2 cellular contexts compared by ENCODE assay signal in the genomic region with DNA sequence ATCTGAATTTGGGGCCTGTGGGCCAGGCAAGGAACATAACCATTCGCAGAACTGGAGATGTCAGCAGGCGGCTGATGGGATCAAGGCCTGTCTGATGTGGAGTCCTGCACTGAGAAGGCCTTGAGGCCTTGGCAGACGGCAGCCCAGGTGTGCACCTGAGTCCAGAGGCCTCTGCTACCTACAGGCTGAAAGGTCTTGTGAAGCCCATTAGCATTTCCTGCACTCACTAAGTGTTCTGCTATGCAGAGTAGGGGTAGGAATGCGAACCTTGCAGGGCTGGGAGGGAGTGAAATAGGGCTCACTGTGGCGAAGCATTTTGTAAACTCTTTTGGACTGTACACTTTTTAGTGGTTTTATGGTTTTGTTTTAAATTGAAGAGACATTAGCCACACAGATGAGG.
TF ChIP-seq lines count a peak whose summit lies in the region.

No MANE protein-coding gene starts in this region.

TF ChIP-seq in IMR-90, 13 proteins besides CTCF, POLR2A, EP300 and RAD21:
- TF ChIP-seq NFE2L2 (IDR thresholded peaks at IDR 0.05; ENCODE audit: low read depth, low read length) (no peak), MAZ (IDR thresholded peaks at IDR 0.05; ENCODE audit: borderline replicate concordance, low read depth, low read length) (no peak), CEBPB (IDR thresholded peaks at IDR 0.05; ENCODE audit: low read depth, low read length) (no peak), MAFK (IDR thresholded peaks at IDR 0.05; ENCODE audit: low read depth, low read length) (no peak), BHLHE40 (IDR thresholded peaks at IDR 0.05; ENCODE audit: low read depth, low read length) (no peak), MXI1 (IDR thresholded peaks at IDR 0.05; ENCODE audit: borderline replicate concordance, low read depth, low read length) (no peak), FOS (IDR thresholded peaks at IDR 0.05; ENCODE audit: low read depth, low read length) (no peak), RCOR1 (IDR thresholded peaks at IDR 0.05; ENCODE audit: insufficient replicate concordance, low read length) (no peak), CHD1 (IDR thresholded peaks at IDR 0.05; ENCODE audit: low read depth, low read length) (no peak), SMC3 (IDR thresholded peaks at IDR 0.05; ENCODE audit: low read depth, low read length) (no peak), RFX5 (IDR thresholded peaks at IDR 0.05; ENCODE audit: low read depth, low read length) (no peak)
- TF ChIP-seq, protein P1, sequence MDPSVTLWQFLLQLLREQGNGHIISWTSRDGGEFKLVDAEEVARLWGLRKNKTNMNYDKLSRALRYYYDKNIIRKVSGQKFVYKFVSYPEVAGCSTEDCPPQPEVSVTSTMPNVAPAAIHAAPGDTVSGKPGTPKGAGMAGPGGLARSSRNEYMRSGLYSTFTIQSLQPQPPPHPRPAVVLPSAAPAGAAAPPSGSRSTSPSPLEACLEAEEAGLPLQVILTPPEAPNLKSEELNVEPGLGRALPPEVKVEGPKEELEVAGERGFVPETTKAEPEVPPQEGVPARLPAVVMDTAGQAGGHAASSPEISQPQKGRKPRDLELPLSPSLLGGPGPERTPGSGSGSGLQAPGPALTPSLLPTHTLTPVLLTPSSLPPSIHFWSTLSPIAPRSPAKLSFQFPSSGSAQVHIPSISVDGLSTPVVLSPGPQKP (IDR thresholded peaks at IDR 0.05; ENCODE audit: borderline replicate concordance, low read depth, low read length) = no peak
- TF ChIP-seq, protein P2, sequence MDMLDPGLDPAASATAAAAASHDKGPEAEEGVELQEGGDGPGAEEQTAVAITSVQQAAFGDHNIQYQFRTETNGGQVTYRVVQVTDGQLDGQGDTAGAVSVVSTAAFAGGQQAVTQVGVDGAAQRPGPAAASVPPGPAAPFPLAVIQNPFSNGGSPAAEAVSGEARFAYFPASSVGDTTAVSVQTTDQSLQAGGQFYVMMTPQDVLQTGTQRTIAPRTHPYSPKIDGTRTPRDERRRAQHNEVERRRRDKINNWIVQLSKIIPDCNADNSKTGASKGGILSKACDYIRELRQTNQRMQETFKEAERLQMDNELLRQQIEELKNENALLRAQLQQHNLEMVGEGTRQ (IDR thresholded peaks at IDR 0.05; ENCODE audit: low read depth, low read length) = no peak

TF ChIP-seq in HepG2, 621 proteins besides CTCF, POLR2A, EP300 and RAD21 (continues in another document):
- TF ChIP-seq ZNF562 (CRISPR knock-in tag; IDR thresholded peaks at IDR 0.05; ENCODE audit: borderline replicate concordance) (no peak), HNRNPK (IDR thresholded peaks at IDR 0.05; ENCODE audit: low read depth, low read length, poor library complexity, severe bottlenecking) (no peak), ZSCAN9 (CRISPR knock-in tag; IDR thresholded peaks at IDR 0.05; ENCODE audit: borderline replicate concordance) (no peak), ZNF256 (CRISPR knock-in tag; conservative IDR thresholded peaks at IDR 0.05) (no peak), PTBP1 (IDR thresholded peaks at IDR 0.05; ENCODE audit: low read depth, low read length, poor library complexity, severe bottlenecking) (no peak), NR2F2 (IDR thresholded peaks at IDR 0.05; ENCODE audit: borderline replicate concordance, low read depth) (no peak), ZFY (CRISPR knock-in tag; IDR thresholded peaks at IDR 0.05) (0 out of 2 replicates have a peak, but pooled peaks have one; percentile 13), BRCA1 (CRISPR knock-in tag; IDR thresholded peaks at IDR 0.05) (no peak), ZNF747 (CRISPR knock-in tag; IDR thresholded peaks at IDR 0.05; ENCODE audit: borderline replicate concordance) (no peak), ZFX (CRISPR knock-in tag; IDR thresholded peaks at IDR 0.05; ENCODE audit: low read depth) (0 out of 2 replicates have a peak, but pooled peaks have one; percentile 29), ZFP36 (IDR thresholded peaks at IDR 0.05; ENCODE audit: borderline replicate concordance, low read depth, low read length, partially characterized antibody) (no peak), SP5 (CRISPR knock-in tag; IDR thresholded peaks at IDR 0.05; ENCODE audit: borderline replicate concordance, low read depth) (no peak), MYC (CRISPR knock-in tag; IDR thresholded peaks at IDR 0.05; ENCODE audit: borderline replicate concordance) (no peak), KDM2A (CRISPR knock-in tag; IDR thresholded peaks at IDR 0.05; ENCODE audit: borderline replicate concordance, low read depth) (no peak), ATM (IDR thresholded peaks at IDR 0.05; ENCODE audit: borderline replicate concordance) (no peak), TCF7L2 (IDR thresholded peaks at IDR 0.05; ENCODE audit: low read depth, low read length) (no peak), ZSCAN22 (CRISPR knock-in tag; IDR thresholded peaks at IDR 0.05) (0 out of 2 replicates have a peak, but pooled peaks have one; percentile 32), ZNF549 (CRISPR knock-in tag; IDR thresholded peaks at IDR 0.05) (no peak), ZNF282 (IDR thresholded peaks at IDR 0.05; ENCODE audit: partially characterized antibody) (no peak), NFKB2 (CRISPR knock-in tag; IDR thresholded peaks at IDR 0.05; ENCODE audit: borderline replicate concordance) (peak; percentile 16; the same call in 1 of the 2 replicates), ZNF720 (CRISPR knock-in tag; IDR thresholded peaks at IDR 0.05) (no peak), SATB2 (CRISPR knock-in tag; IDR thresholded peaks at IDR 0.05) (no peak), RBFOX2 (IDR thresholded peaks at IDR 0.05; ENCODE audit: low read depth, low read length) (no peak), RBAK (CRISPR knock-in tag; IDR thresholded peaks at IDR 0.05) (no peak), MLLT10 (CRISPR knock-in tag; IDR thresholded peaks at IDR 0.05) (no peak), ZNF224 (CRISPR knock-in tag; IDR thresholded peaks at IDR 0.05) (no peak), TEAD3 (CRISPR knock-in tag; optimal IDR thresholded peaks at IDR 0.05; ENCODE audit: borderline replicate concordance) (peak; percentile 17)
- TF ChIP-seq, protein P3, sequence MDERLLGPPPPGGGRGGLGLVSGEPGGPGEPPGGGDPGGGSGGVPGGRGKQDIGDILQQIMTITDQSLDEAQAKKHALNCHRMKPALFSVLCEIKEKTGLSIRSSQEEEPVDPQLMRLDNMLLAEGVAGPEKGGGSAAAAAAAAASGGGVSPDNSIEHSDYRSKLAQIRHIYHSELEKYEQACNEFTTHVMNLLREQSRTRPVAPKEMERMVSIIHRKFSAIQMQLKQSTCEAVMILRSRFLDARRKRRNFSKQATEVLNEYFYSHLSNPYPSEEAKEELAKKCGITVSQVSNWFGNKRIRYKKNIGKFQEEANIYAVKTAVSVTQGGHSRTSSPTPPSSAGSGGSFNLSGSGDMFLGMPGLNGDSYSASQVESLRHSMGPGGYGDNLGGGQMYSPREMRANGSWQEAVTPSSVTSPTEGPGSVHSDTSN (CRISPR knock-in tag; IDR thresholded peaks at IDR 0.05) = no peak
- TF ChIP-seq, protein P4, sequence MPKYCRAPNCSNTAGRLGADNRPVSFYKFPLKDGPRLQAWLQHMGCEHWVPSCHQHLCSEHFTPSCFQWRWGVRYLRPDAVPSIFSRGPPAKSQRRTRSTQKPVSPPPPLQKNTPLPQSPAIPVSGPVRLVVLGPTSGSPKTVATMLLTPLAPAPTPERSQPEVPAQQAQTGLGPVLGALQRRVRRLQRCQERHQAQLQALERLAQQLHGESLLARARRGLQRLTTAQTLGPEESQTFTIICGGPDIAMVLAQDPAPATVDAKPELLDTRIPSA (CRISPR knock-in tag; IDR thresholded peaks at IDR 0.05; ENCODE audit: borderline replicate concordance) = no peak
- TF ChIP-seq, protein P5, sequence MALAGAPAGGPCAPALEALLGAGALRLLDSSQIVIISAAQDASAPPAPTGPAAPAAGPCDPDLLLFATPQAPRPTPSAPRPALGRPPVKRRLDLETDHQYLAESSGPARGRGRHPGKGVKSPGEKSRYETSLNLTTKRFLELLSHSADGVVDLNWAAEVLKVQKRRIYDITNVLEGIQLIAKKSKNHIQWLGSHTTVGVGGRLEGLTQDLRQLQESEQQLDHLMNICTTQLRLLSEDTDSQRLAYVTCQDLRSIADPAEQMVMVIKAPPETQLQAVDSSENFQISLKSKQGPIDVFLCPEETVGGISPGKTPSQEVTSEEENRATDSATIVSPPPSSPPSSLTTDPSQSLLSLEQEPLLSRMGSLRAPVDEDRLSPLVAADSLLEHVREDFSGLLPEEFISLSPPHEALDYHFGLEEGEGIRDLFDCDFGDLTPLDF (CRISPR knock-in tag; IDR thresholded peaks at IDR 0.05) = no peak
- TF ChIP-seq, protein P6, sequence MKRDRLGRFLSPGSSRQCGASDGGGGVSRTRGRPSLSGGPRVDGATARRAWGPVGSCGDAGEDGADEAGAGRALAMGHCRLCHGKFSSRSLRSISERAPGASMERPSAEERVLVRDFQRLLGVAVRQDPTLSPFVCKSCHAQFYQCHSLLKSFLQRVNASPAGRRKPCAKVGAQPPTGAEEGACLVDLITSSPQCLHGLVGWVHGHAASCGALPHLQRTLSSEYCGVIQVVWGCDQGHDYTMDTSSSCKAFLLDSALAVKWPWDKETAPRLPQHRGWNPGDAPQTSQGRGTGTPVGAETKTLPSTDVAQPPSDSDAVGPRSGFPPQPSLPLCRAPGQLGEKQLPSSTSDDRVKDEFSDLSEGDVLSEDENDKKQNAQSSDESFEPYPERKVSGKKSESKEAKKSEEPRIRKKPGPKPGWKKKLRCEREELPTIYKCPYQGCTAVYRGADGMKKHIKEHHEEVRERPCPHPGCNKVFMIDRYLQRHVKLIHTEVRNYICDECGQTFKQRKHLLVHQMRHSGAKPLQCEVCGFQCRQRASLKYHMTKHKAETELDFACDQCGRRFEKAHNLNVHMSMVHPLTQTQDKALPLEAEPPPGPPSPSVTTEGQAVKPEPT (CRISPR knock-in tag; IDR thresholded peaks at IDR 0.05; ENCODE audit: low read depth) = 0 out of 2 replicates have a peak, but pooled peaks have one; percentile 27
- TF ChIP-seq, protein P7, sequence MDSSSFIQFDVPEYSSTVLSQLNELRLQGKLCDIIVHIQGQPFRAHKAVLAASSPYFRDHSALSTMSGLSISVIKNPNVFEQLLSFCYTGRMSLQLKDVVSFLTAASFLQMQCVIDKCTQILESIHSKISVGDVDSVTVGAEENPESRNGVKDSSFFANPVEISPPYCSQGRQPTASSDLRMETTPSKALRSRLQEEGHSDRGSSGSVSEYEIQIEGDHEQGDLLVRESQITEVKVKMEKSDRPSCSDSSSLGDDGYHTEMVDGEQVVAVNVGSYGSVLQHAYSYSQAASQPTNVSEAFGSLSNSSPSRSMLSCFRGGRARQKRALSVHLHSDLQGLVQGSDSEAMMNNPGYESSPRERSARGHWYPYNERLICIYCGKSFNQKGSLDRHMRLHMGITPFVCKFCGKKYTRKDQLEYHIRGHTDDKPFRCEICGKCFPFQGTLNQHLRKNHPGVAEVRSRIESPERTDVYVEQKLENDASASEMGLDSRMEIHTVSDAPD (CRISPR knock-in tag; IDR thresholded peaks at IDR 0.05) = no peak
- TF ChIP-seq, protein P8, sequence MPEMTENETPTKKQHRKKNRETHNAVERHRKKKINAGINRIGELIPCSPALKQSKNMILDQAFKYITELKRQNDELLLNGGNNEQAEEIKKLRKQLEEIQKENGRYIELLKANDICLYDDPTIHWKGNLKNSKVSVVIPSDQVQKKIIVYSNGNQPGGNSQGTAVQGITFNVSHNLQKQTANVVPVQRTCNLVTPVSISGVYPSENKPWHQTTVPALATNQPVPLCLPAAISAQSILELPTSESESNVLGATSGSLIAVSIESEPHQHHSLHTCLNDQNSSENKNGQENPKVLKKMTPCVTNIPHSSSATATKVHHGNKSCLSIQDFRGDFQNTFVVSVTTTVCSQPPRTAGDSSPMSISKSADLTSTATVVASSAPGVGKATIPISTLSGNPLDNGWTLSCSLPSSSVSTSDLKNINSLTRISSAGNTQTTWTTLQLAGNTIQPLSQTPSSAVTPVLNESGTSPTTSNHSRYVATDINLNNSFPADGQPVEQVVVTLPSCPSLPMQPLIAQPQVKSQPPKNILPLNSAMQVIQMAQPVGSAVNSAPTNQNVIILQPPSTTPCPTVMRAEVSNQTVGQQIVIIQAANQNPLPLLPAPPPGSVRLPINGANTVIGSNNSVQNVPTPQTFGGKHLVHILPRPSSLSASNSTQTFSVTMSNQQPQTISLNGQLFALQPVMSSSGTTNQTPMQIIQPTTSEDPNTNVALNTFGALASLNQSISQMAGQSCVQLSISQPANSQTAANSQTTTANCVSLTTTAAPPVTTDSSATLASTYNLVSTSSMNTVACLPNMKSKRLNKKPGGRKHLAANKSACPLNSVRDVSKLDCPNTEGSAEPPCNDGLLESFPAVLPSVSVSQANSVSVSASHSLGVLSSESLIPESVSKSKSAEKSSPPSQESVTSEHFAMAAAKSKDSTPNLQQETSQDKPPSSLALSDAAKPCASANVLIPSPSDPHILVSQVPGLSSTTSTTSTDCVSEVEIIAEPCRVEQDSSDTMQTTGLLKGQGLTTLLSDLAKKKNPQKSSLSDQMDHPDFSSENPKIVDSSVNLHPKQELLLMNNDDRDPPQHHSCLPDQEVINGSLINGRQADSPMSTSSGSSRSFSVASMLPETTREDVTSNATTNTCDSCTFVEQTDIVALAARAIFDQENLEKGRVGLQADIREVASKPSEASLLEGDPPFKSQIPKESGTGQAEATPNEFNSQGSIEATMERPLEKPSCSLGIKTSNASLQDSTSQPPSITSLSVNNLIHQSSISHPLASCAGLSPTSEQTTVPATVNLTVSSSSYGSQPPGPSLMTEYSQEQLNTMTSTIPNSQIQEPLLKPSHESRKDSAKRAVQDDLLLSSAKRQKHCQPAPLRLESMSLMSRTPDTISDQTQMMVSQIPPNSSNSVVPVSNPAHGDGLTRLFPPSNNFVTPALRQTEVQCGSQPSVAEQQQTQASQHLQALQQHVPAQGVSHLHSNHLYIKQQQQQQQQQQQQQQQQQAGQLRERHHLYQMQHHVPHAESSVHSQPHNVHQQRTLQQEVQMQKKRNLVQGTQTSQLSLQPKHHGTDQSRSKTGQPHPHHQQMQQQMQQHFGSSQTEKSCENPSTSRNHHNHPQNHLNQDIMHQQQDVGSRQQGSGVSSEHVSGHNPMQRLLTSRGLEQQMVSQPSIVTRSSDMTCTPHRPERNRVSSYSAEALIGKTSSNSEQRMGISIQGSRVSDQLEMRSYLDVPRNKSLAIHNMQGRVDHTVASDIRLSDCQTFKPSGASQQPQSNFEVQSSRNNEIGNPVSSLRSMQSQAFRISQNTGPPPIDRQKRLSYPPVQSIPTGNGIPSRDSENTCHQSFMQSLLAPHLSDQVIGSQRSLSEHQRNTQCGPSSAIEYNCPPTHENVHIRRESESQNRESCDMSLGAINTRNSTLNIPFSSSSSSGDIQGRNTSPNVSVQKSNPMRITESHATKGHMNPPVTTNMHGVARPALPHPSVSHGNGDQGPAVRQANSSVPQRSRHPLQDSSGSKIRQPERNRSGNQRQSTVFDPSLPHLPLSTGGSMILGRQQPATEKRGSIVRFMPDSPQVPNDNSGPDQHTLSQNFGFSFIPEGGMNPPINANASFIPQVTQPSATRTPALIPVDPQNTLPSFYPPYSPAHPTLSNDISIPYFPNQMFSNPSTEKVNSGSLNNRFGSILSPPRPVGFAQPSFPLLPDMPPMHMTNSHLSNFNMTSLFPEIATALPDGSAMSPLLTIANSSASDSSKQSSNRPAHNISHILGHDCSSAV (CRISPR knock-in tag; IDR thresholded peaks at IDR 0.05; ENCODE audit: borderline replicate concordance) = no peak
- TF ChIP-seq, protein P9, sequence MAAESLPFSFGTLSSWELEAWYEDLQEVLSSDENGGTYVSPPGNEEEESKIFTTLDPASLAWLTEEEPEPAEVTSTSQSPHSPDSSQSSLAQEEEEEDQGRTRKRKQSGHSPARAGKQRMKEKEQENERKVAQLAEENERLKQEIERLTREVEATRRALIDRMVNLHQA (CRISPR knock-in tag; IDR thresholded peaks at IDR 0.05) = no peak
- TF ChIP-seq, protein P10, sequence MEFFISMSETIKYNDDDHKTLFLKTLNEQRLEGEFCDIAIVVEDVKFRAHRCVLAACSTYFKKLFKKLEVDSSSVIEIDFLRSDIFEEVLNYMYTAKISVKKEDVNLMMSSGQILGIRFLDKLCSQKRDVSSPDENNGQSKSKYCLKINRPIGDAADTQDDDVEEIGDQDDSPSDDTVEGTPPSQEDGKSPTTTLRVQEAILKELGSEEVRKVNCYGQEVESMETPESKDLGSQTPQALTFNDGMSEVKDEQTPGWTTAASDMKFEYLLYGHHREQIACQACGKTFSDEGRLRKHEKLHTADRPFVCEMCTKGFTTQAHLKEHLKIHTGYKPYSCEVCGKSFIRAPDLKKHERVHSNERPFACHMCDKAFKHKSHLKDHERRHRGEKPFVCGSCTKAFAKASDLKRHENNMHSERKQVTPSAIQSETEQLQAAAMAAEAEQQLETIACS (CRISPR knock-in tag; IDR thresholded peaks at IDR 0.05) = no peak
